14 cellular contexts compared by ENCODE assay signal in genomic region chr2:231138699-231139098, GRCh38. TPM values are rescaled to one million over a fixed set of nuclear protein-coding genes. Genes with fewer than 3 reads are reported as not detected.
DNase-seq lines count a peak whose midpoint lies in the region; ATAC-seq and TF ChIP-seq lines count a peak whose summit lies in the region.
"Had no signal": no experiment of that assay in that cellular context is flagged by ENCODE, and none has a peak within 500 bp of the region (broad histone marks: within the 10 kb centered on the region; RNA-seq: fewer than 3 reads in every experiment).

No MANE protein-coding gene starts in this region.

- H3K27ac Mint-ChIP-seq in T-helper 17 cell: no peak overlapping the region
- no peak overlapping the region for H3K27ac Mint-ChIP-seq in CD8-positive, alpha-beta memory T cell

- H3K4me3 ChIP-seq in brain microvascular endothelial cell (ENCODE audit: low read depth, low read length) (no peak overlapping the region), osteoblast (ENCODE audit: insufficient read depth, low read length) (peak overlapping the region; percentile 30)
- H3K4me3 ChIP-seq in CD8-positive, alpha-beta memory T cell (ENCODE audit: low read length): no peak overlapping the region
- H3K4me3 ChIP-seq: thyroid gland had no signal

- H4K20me1 ChIP-seq in osteoblast (ENCODE audit: insufficient read depth, low read length): no peaks in the 10 kb centered on the region

- peaks cover 5% of the 10 kb centered on the region for H3K4me1 Mint-ChIP-seq in T-helper 17 cell
- no peaks in the 10 kb centered on the region for H3K4me1 Mint-ChIP-seq in CD8-positive, alpha-beta memory T cell

- peaks cover 31% of the 10 kb centered on the region for H3K79me2 ChIP-seq in osteoblast (ENCODE audit: insufficient read depth, low read length)

- no peaks in the 10 kb centered on the region for H3K9me3 ChIP-seq in osteoblast (ENCODE audit: low read depth, low read length)
- no peaks in the 10 kb centered on the region for H3K9me3 ChIP-seq in T-helper 17 cell (ENCODE audit: control insufficient read depth, low read length, poor library complexity, severe bottlenecking)
- no peaks in the 10 kb centered on the region for H3K9me3 ChIP-seq in CD8-positive, alpha-beta memory T cell (ENCODE audit: low read length)
- H3K9me3 ChIP-seq: thyroid gland had no signal

- no peak overlapping the region for H3K4me3 Mint-ChIP-seq in T-helper 17 cell
- no peak overlapping the region for H3K4me3 Mint-ChIP-seq in CD8-positive, alpha-beta memory T cell

- H3K36me3 ChIP-seq in brain microvascular endothelial cell (replicated peaks) (no peaks in the 10 kb centered on the region), osteoblast (ENCODE audit: insufficient read depth, low read length) (no peaks in the 10 kb centered on the region)
- no peaks in the 10 kb centered on the region for H3K36me3 ChIP-seq in CD8-positive, alpha-beta memory T cell (ENCODE audit: insufficient read depth, low read length)
- H3K36me3 ChIP-seq: thyroid gland had no signal

- no peaks in the 10 kb centered on the region for H3K9me3 Mint-ChIP-seq in CD8-positive, alpha-beta memory T cell

- H3K27ac ChIP-seq in brain microvascular endothelial cell (no peak overlapping the region), osteoblast (ENCODE audit: low read depth, low read length) (peak overlapping the region; percentile 25)
- no peak overlapping the region for H3K27ac ChIP-seq in CD8-positive, alpha-beta memory T cell (ENCODE audit: low read depth, low read length)
- H3K27ac ChIP-seq: thyroid gland had no signal

- peaks cover 12% of the 10 kb centered on the region for H3K4me1 ChIP-seq in osteoblast (ENCODE audit: insufficient read depth, low read length)
- H3K4me1 ChIP-seq in CD8-positive, alpha-beta memory T cell (ENCODE audit: insufficient read depth, low read length): no peaks in the 10 kb centered on the region
- H3K4me1 ChIP-seq: thyroid gland had no signal

- H2AFZ ChIP-seq in osteoblast (ENCODE audit: low read length): no peak overlapping the region

- H3K27me3 Mint-ChIP-seq in T-helper 17 cell: no peaks in the 10 kb centered on the region
- no peaks in the 10 kb centered on the region for H3K27me3 Mint-ChIP-seq in CD8-positive, alpha-beta memory T cell

- in situ Hi-C loops in brain microvascular endothelial cell (cut with HindIII; ENCODE audit: low pct_ligation_motif_present, low sequenced_read_pairs): no loop called here

- POLR2A ChIA-PET in CD8-positive, alpha-beta memory T cell (lab: Charles Lee): no interaction called here

- TF ChIP-seq CTCF in brain microvascular endothelial cell (IDR thresholded peaks at IDR 0.05; ENCODE audit: low read depth, low read length, missing control alignments): no peak
- no peak for TF ChIP-seq CTCF in osteoblast (IDR thresholded peaks at IDR 0.05; ENCODE audit: extremely low read depth, low read depth, low read length)

- H3K36me3 Mint-ChIP-seq in T-helper 17 cell (ENCODE audit: low read depth): peaks cover 2% of the 10 kb centered on the region
- H3K36me3 Mint-ChIP-seq in CD8-positive, alpha-beta memory T cell: peaks cover 0 to 21% (median 1%) of the 10 kb centered on the region in 3 donors

- CTCF ChIA-PET in CD8-positive, alpha-beta memory T cell (lab: Charles Lee): no interaction called here

- DNase-seq in DMS153 treated with DMSO at 0.1 percent for 48 hours (lab: John Stamatoyannopoulos, UW; ENCODE audit: unreplicated experiment) (peak; percentile 88), NCI-H2081 treated with DMSO at 0.1 percent for 48 hours (lab: John Stamatoyannopoulos, UW) (peak; percentile 63), brain microvascular endothelial cell (peak; percentile 54), osteoblast (ENCODE audit: insufficient read length, low spot score, missing footprints) (peak; percentile 58), T-helper 17 cell (no peak), putamen (ENCODE audit: low spot score) (no peak)
- DNase-seq in CD8-positive, alpha-beta memory T cell: no peak
- no peak for DNase-seq in activated CD8-positive, alpha-beta memory T cell treated with anti-CD3 and anti-CD28 coated beads, Interleukin-2, amount 50 U/mL, for 48 hours
- DNase-seq: activated CD4-positive, alpha-beta T cell treated with anti-CD3 and anti-CD28 coated beads, Interleukin-2, amount 50 U/mL, for 48 hours; islet precursor cell; NCI-H1417 treated with DMSO at 0.1 percent for 48 hours; thyroid gland had no signal

- no peaks in the 10 kb centered on the region for H3K27me3 ChIP-seq in brain microvascular endothelial cell (replicated peaks)
- H3K27me3 ChIP-seq in osteoblast (ENCODE audit: insufficient read depth, low read length): no peaks in the 10 kb centered on the region
- no peaks in the 10 kb centered on the region for H3K27me3 ChIP-seq in CD8-positive, alpha-beta memory T cell (ENCODE audit: insufficient read depth, low read length, poor library complexity, severe bottlenecking)
- H3K27me3 ChIP-seq: thyroid gland had no signal

- H3K4me2 ChIP-seq in osteoblast (ENCODE audit: insufficient read depth, low read length): peak overlapping the region; percentile 46

- no peak for ATAC-seq in T-helper 17 cell
- ATAC-seq: HCT116, SK-N-SH treated with all-trans-retinoic acid at 6 μM for 48 hours had no signal

RNA-seq across cellular contexts. Expression of gene HTR2B, which starts 13.9 kb away (rescaled TPM):
- 2.9 and 5.3 TPM in 2 replicates for total RNA-seq in osteoblast
- total RNA-seq in T-helper 17 cell: not detected
- total RNA-seq in CD8-positive, alpha-beta memory T cell: not detected
- polyA plus RNA-seq in CD8-positive, alpha-beta memory T cell: not detected

RNA-seq across cellular contexts. Expression of gene ARMC9, which starts 59.7 kb away (rescaled TPM):
- total RNA-seq in osteoblast: 221 and 240 TPM in 2 replicates
- total RNA-seq in T-helper 17 cell: under 1 TPM; 0.37 to 0.73 TPM
- total RNA-seq in CD8-positive, alpha-beta memory T cell: 1 to 10 TPM; 5.3 to 6.4 TPM
- polyA plus RNA-seq in CD8-positive, alpha-beta memory T cell: 1.0 TPM

Comparison
In these comparisons a context has a peak if more than half of its experiments do, and no peak if none do; other contexts are left out.
1. DNase-seq: peak in DMS153 treated with DMSO at 0.1 percent for 48 hours (single experiment), NCI-H2081 treated with DMSO at 0.1 percent for 48 hours (single experiment), brain microvascular endothelial cell (single experiment) and osteoblast (single experiment); none in T-helper 17 cell (0 of 3), putamen (single experiment), CD8-positive, alpha-beta memory T cell (0 of 5) and activated CD8-positive, alpha-beta memory T cell treated with anti-CD3 and anti-CD28 coated beads, Interleukin-2, amount 50 U/mL, for 48 hours (single experiment).
2. RNA of gene ARMC9, which starts 59.7 kb away (total RNA-seq): 221 to 240 TPM in osteoblast; 5.3 to 6.4 TPM in CD8-positive, alpha-beta memory T cell and 0.37 to 0.73 TPM in T-helper 17 cell; every median in the first group is over 10 times any median in the second.